22 cellular contexts compared by ENCODE assay signal in the genomic region with DNA sequence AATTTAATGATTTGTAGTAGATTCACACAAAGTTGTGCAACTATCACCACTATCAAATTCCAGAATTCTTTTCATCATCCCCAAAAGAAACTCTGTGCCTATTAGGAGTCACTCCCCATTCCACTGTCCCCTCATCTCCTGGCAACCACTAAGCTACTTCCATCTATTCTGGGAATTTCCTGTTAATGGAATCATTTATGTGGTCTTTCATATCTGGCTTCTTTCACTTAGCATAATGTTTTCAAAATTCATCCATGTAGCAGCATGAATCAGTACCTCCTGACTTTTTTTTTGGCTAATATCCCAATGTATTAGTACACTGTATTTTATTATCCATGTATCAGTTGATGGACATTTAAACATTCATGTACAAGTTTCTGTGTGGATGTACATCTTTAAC.
"Had no signal": no experiment of that assay in that cellular context is flagged by ENCODE, and none has a peak within 500 bp of the region (broad histone marks: within the 10 kb centered on the region; RNA-seq: fewer than 3 reads in every experiment).

No MANE protein-coding gene starts in this region.

- H3K27me3 Mint-ChIP-seq: activated naive CD8-positive, alpha-beta T cell treated with anti-CD3 and anti-CD28 coated beads, Interleukin-2, amount 50 U/mL, for 24 hours had no signal

- H3K27ac ChIP-seq: breast epithelium, dorsolateral prefrontal cortex, lower lobe of right lung had no signal

- DNase-seq: activated CD4-positive, alpha-beta T cell treated with anti-CD3 and anti-CD28 coated beads, Interleukin-2, amount 10 ng/mL, durations not matched to agents 7 days and 5 days; activated CD4-positive, CD25-positive, alpha-beta regulatory T cell; activated CD8-positive, alpha-beta memory T cell treated with anti-CD3 and anti-CD28 coated beads, Interleukin-2, amount 50 U/mL, for 4 hours; activated effector memory CD4-positive, alpha-beta T cell treated with Interleukin-2 at 50 U/mL for 16 hours; activated naive CD4-positive, alpha-beta T cell treated with anti-CD3 and anti-CD28 coated beads, Interleukin-2, amount 10 ng/mL, durations not matched to agents 7 days and 5 days; activated naive CD8-positive, alpha-beta T cell treated with anti-CD3 and anti-CD28 coated beads, Interleukin-2, amount 50 U/mL, for 24 hours; activated T-cell treated with anti-CD3 and anti-CD28 coated beads, Interleukin-2, amount 50 U/mL, for 4 hours; dorsolateral prefrontal cortex; endodermal cell; left colon; lower lobe of right lung; nephron progenitor cell; nucleus accumbens; posterior cingulate gyrus; retina; stimulated activated naive CD8-positive, alpha-beta T cell treated with anti-CD3 and anti-CD28 coated beads, Interleukin-15, Interleukin-2, amounts not matched to agents 100 U/mL and 50 U/mL, for 24 hours; substantia nigra; T1000 had no signal

- H3K4me3 Mint-ChIP-seq: activated CD4-positive, alpha-beta T cell treated with anti-CD3 and anti-CD28 coated beads, Interleukin-2, amount 10 ng/mL, durations not matched to agents 7 days and 5 days; activated naive CD4-positive, alpha-beta T cell treated with anti-CD3 and anti-CD28 coated beads, Interleukin-2, amount 10 ng/mL, durations not matched to agents 7 days and 5 days; activated naive CD8-positive, alpha-beta T cell treated with anti-CD3 and anti-CD28 coated beads, Interleukin-2, amount 50 U/mL, for 24 hours; activated T-cell treated with anti-CD3 and anti-CD28 coated beads, Interleukin-2, amount 50 U/mL, for 4 hours; endodermal cell; mesothelial cell of epicardium; nephron progenitor cell had no signal

- H3K27me3 ChIP-seq: ascending aorta, breast epithelium, tibial nerve had no signal

- H3K4me1 Mint-ChIP-seq: activated CD4-positive, alpha-beta T cell treated with anti-CD3 and anti-CD28 coated beads, Interleukin-2, amount 10 ng/mL, durations not matched to agents 7 days and 5 days; activated naive CD4-positive, alpha-beta T cell treated with anti-CD3 and anti-CD28 coated beads, Interleukin-2, amount 10 ng/mL, durations not matched to agents 7 days and 5 days; activated naive CD8-positive, alpha-beta T cell treated with anti-CD3 and anti-CD28 coated beads, Interleukin-2, amount 50 U/mL, for 24 hours had no signal

- H3K4me1 ChIP-seq: lower lobe of right lung, tibial nerve had no signal

- H3K9me3 Mint-ChIP-seq: activated CD4-positive, alpha-beta T cell treated with anti-CD3 and anti-CD28 coated beads, Interleukin-2, amount 10 ng/mL, durations not matched to agents 7 days and 5 days; activated naive CD4-positive, alpha-beta T cell treated with anti-CD3 and anti-CD28 coated beads, Interleukin-2, amount 10 ng/mL, durations not matched to agents 7 days and 5 days; activated naive CD8-positive, alpha-beta T cell treated with anti-CD3 and anti-CD28 coated beads, Interleukin-2, amount 50 U/mL, for 24 hours; activated T-cell treated with anti-CD3 and anti-CD28 coated beads, Interleukin-2, amount 50 U/mL, for 4 hours; endodermal cell; mesothelial cell of epicardium; nephron progenitor cell had no signal

- H3K4me3 ChIP-seq: ascending aorta, breast epithelium, dorsolateral prefrontal cortex, lower lobe of right lung, tibial nerve had no signal

- H3K36me3 Mint-ChIP-seq: activated naive CD4-positive, alpha-beta T cell treated with anti-CD3 and anti-CD28 coated beads, Interleukin-2, amount 10 ng/mL, durations not matched to agents 7 days and 5 days; mesothelial cell of epicardium had no signal

- H3K27ac Mint-ChIP-seq: activated CD4-positive, alpha-beta T cell treated with anti-CD3 and anti-CD28 coated beads, Interleukin-2, amount 10 ng/mL, durations not matched to agents 7 days and 5 days; activated naive CD4-positive, alpha-beta T cell treated with anti-CD3 and anti-CD28 coated beads, Interleukin-2, amount 10 ng/mL, durations not matched to agents 7 days and 5 days; activated naive CD8-positive, alpha-beta T cell treated with anti-CD3 and anti-CD28 coated beads, Interleukin-2, amount 50 U/mL, for 24 hours; endodermal cell; mesothelial cell of epicardium; nephron progenitor cell had no signal

- H3K36me3 ChIP-seq: ascending aorta, breast epithelium, lower lobe of right lung, tibial nerve had no signal

- H3K9me3 ChIP-seq: ascending aorta, breast epithelium, lower lobe of right lung, tibial nerve had no signal
